In the genomic region with DNA sequence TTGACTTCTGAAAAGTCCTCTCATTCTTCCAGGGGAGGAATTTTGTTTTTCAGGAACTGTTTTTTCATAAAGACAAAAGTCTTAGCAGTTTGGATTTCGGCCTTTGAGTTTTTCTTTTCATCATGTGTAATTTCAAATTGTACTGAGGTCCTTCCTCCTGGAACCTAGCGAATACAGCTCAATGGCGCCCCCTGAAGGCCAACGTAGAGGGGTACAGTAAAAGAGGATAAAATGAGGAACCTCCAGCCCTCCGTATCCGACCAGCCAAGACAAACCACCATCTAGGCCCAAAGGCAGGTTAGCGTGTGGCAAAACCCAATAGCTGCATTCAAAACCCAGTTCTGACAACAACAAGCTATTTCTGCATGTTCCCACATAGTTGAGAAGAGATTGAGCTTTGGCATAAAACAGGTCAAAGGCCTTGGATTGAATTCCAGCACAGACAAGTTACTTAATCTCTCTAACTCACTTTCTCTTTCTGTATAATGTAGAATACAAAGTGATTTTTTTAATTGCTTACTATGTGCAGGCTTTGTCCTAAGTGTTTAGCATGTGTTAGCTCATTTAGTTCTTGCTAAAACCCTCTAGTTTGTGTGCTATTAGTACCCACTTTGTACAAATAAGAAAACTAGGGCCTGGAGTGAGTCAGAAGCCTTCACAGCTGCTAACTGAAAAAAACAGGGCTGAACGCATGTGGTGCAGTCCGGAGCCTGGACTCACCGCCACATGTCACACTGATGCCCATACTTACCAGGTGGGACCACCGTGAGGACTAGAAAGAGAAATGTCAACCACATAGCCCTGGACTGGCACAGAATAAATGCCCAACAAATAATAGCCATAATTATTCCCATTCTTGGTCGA, we compare ENCODE assay signal across 8 cellular contexts.
DNase-seq lines count a peak whose midpoint lies in the region; ATAC-seq and FAIRE-seq lines count a peak whose summit lies in the region.

No MANE protein-coding gene starts in this region.

- peak overlapping the region; percentile 59 to 70 for H3K9ac ChIP-seq in mucosa of rectum (ENCODE audit: low read depth in 1 of 2, low read length in 2 of 2)

- no peaks in the 10 kb centered on the region for H3K36me3 ChIP-seq in mucosa of rectum (ENCODE audit: control insufficient read depth in 2 of 2, insufficient read depth in 2 of 2, low read length in 2 of 2)

- H3K27ac ChIP-seq in mucosa of rectum (ENCODE audit: low read depth in 2 of 2, low read length in 2 of 2): no peak overlapping the region

- peak overlapping the region in 1 of 2 donors; percentile 50 for H3K4me3 ChIP-seq in mucosa of rectum (ENCODE audit: low read length in 2 of 2)

- FAIRE-seq in GM19239 (lab: Jason Lieb, UNC) (peak; percentile 18), endometrium (lab: Jason Lieb, UNC) (peak; percentile 95)

- H3K4me1 ChIP-seq in mucosa of rectum (ENCODE audit: control insufficient read depth in 2 of 2, insufficient read depth in 2 of 2, low read length in 2 of 2): peaks cover 6 to 22% of the 10 kb centered on the region in 2 donors

- H3K9me3 ChIP-seq in mucosa of rectum (ENCODE audit: control insufficient read depth in 2 of 2, low read length in 2 of 2): no peaks in the 10 kb centered on the region

- H3K27me3 ChIP-seq in mucosa of rectum (ENCODE audit: control insufficient read depth in 2 of 2, insufficient read depth in 2 of 2, low read length in 2 of 2): no peaks in the 10 kb centered on the region

- ATAC-seq in HG03457 (IDR thresholded peaks at IDR 0.05; ENCODE audit: unreplicated experiment): peak; percentile 42

- DNase-seq in C1 segment of cervical spinal cord (lab: John Stamatoyannopoulos, UW) (peak in 10 of 14 donors; percentile 14 to 79 (median 52)), GM19239 (ENCODE audit: insufficient read length, low spot score) (no peak), NK-92 (lab: John Stamatoyannopoulos, UW; ENCODE audit: unreplicated experiment) (peak; percentile 17)
- DNase-seq in activated CD8-positive, alpha-beta memory T cell treated with anti-CD3 and anti-CD28 coated beads for 4 hours (ENCODE audit: low read depth in 2 of 2): peak; percentile 79 to 83
- peak; percentile 97 for DNase-seq in stimulated activated CD8-positive, alpha-beta memory T cell treated with anti-CD3 and anti-CD28 coated beads, Interleukin-4, amount 100 ng/mL, for 48 hours
